In genomic region chr14:55892906-55893305, GRCh38 we compare ENCODE assay signal across 15 cellular contexts.
DNase-seq lines count a peak whose midpoint lies in the region; ATAC-seq, FAIRE-seq and TF ChIP-seq lines count a peak whose summit lies in the region.
"Had no signal": no experiment of that assay in that cellular context is flagged by ENCODE, and none has a peak within 500 bp of the region (broad histone marks: within the 10 kb centered on the region; RNA-seq: fewer than 3 reads in every experiment).

No MANE protein-coding gene starts in this region.

- peaks cover 0 to 4% of the 10 kb centered on the region in 2 experiments; a peak in 1 of 5 replicates for H3K27me3 ChIP-seq in HepG2 (ENCODE audit: control insufficient read depth in 1 of 2, insufficient read depth in 2 of 2, low read length in 2 of 2)
- no peaks in the 10 kb centered on the region for H3K27me3 ChIP-seq in right lobe of liver
- H3K27me3 ChIP-seq in SJCRH30, result no peaks in the 10 kb centered on the region

- no peak overlapping the region for H3K4me2 ChIP-seq in HepG2 (ENCODE audit: low read depth, low read length)

- no peaks in the 10 kb centered on the region for H3K36me3 Mint-ChIP-seq in activated CD4-positive, alpha-beta T cell treated with anti-CD3 and anti-CD28 coated beads for 36 hours (ENCODE audit: low read depth)
- H3K36me3 Mint-ChIP-seq: CD14-positive monocyte; CD8-positive, alpha-beta T cell had no signal

- H3K4me3 Mint-ChIP-seq in activated CD4-positive, alpha-beta T cell treated with anti-CD3 and anti-CD28 coated beads for 36 hours, result no peak overlapping the region
- H3K4me3 Mint-ChIP-seq: CD14-positive monocyte; CD8-positive, alpha-beta T cell had no signal

- in situ Hi-C loops in HepG2 (cut with HindIII; ENCODE audit: extremely low pct_ligation_motif_present, low pct_unique_long_range_greater_than_20kb), result no loop called here

- DNase-seq in HepG2 (ENCODE audit: low spot score), result no peak
- DNase-seq in right lobe of liver, result no peak
- DNase-seq in LHCN-M2 (ENCODE audit: low read depth), result peak; percentile 49
- DNase-seq in SJCRH30, result peak; percentile 31 to 64
- no peak for DNase-seq in SKM-1 treated with dmso at 0.1 percent for 144 hours (lab: John Stamatoyannopoulos, UW; ENCODE audit: unreplicated experiment)
- DNase-seq in activated CD4-positive, alpha-beta T cell treated with anti-CD3 and anti-CD28 coated beads for 36 hours, result no peak
- DNase-seq: CD8-positive, alpha-beta T cell; COR-L47; DMS53; GF-D8 had no signal

- H3K27me3 Mint-ChIP-seq in activated CD4-positive, alpha-beta T cell treated with anti-CD3 and anti-CD28 coated beads for 36 hours, result peaks cover 8% of the 10 kb centered on the region

- H3K27ac ChIP-seq in HepG2 (ENCODE audit: extremely low read length, insufficient read depth, low read length) (no peak overlapping the region), right lobe of liver (no peak overlapping the region), SJCRH30 (peak overlapping the region; percentile 44)

- BruUV-seq in HepG2 (replicated peaks; lab: Mats Ljungman, UMichigan), result no TSS peak

- H3K36me3 ChIP-seq in HepG2 (replicated peaks in 1 of 2; ENCODE audit: control insufficient read depth in 1 of 2, insufficient read depth in 2 of 2, low read length in 2 of 2) (no peaks in the 10 kb centered on the region), right lobe of liver (no peaks in the 10 kb centered on the region), SJCRH30 (no peaks in the 10 kb centered on the region)
- H3K36me3 ChIP-seq: HAP-1 had no signal

- no peaks in the 10 kb centered on the region for H3K79me2 ChIP-seq in HepG2 (ENCODE audit: insufficient read depth, low read length)

- FAIRE-seq in HepG2 (lab: Jason Lieb, UNC), result no peak
- FAIRE-seq: D721Med, H1 had no signal

- no peaks in the 10 kb centered on the region for H3K9me3 Mint-ChIP-seq in activated CD4-positive, alpha-beta T cell treated with anti-CD3 and anti-CD28 coated beads for 36 hours (ENCODE audit: low read depth)
- H3K9me3 Mint-ChIP-seq: CD8-positive, alpha-beta T cell had no signal

- no peak for TF ChIP-seq POLR2A in HepG2 (IDR thresholded peaks at IDR 0.05; ENCODE audit: insufficient read depth in 1 of 2, low read depth in 2 of 2, low read length in 2 of 2)
- TF ChIP-seq POLR2A in right lobe of liver (IDR thresholded peaks at IDR 0.05), result no peak

- intact Hi-C loops in HepG2 (cut with micrococcal nuclease; ENCODE audit: unreplicated experiment) (no loop called here), right lobe of liver (cut with DNase I) (no loop called here)
- intact Hi-C loops in activated CD4-positive, alpha-beta T cell treated with anti-CD3 and anti-CD28 coated beads for 36 hours (cut with DNase I, micrococcal nuclease), result no loop called here

- H3K4me1 ChIP-seq in HepG2 (ENCODE audit: insufficient read depth, low read length), result no peaks in the 10 kb centered on the region
- H3K4me1 ChIP-seq in right lobe of liver, result no peaks in the 10 kb centered on the region
- H3K4me1 ChIP-seq in SJCRH30, result peaks cover 18% of the 10 kb centered on the region
- H3K4me1 ChIP-seq: HAP-1 had no signal

- no peak for TF ChIP-seq RAD21 in HepG2 (CRISPR knock-in tag; IDR thresholded peaks at IDR 0.05)

- H3K4me1 Mint-ChIP-seq in activated CD4-positive, alpha-beta T cell treated with anti-CD3 and anti-CD28 coated beads for 36 hours, result no peaks in the 10 kb centered on the region
- H3K4me1 Mint-ChIP-seq: CD14-positive monocyte had no signal

- no peak overlapping the region for H3K27ac Mint-ChIP-seq in activated CD4-positive, alpha-beta T cell treated with anti-CD3 and anti-CD28 coated beads for 36 hours
- H3K27ac Mint-ChIP-seq: CD14-positive monocyte; CD8-positive, alpha-beta T cell had no signal

- POLR2A ChIA-PET in HepG2 (lab: Yijun Ruan, JAX), result no interaction called here
- POLR2A ChIA-PET in activated CD4-positive, alpha-beta T cell treated with anti-CD3 and anti-CD28 coated beads for 36 hours (lab: Charles Lee), result no interaction called here

- no peak for TF ChIP-seq CTCF in HepG2 (CRISPR knock-in tag; IDR thresholded peaks at IDR 0.05)
- TF ChIP-seq CTCF in right lobe of liver (IDR thresholded peaks at IDR 0.05), result no peak

- H3K9me3 ChIP-seq in HepG2 (ENCODE audit: low read length) (no peaks in the 10 kb centered on the region), right lobe of liver (no peaks in the 10 kb centered on the region), SJCRH30 (replicated peaks) (no peaks in the 10 kb centered on the region)
- H3K9me3 ChIP-seq: HAP-1 had no signal

- CTCF ChIA-PET in HepG2 (lab: Yijun Ruan, JAX; ENCODE audit: low intra/inter-chr PET ratio, low total read pairs), result no interaction called here
- CTCF ChIA-PET in activated CD4-positive, alpha-beta T cell treated with anti-CD3 and anti-CD28 coated beads for 36 hours (lab: Charles Lee), result no interaction called here

- no peaks in the 10 kb centered on the region for H4K20me1 ChIP-seq in HepG2 (ENCODE audit: insufficient read depth, low read length)

- H3K4me3 ChIP-seq in HepG2 (replicated peaks in 1 of 3; ENCODE audit: insufficient read depth in 1 of 3, low read depth in 2 of 3, low read length in 3 of 3) (no peak overlapping the region), right lobe of liver (no peak overlapping the region), SJCRH30 (no peak overlapping the region)
- H3K4me3 ChIP-seq: HAP-1 had no signal

- no peak overlapping the region for H2AFZ ChIP-seq in HepG2 (ENCODE audit: low read length)

- no peak overlapping the region for H3K9ac ChIP-seq in HepG2 (ENCODE audit: insufficient read depth, low read depth, low read length)

- TF ChIP-seq EP300 in HepG2 (IDR thresholded peaks at IDR 0.05; ENCODE audit: low read depth in 2 of 2, low read length in 2 of 2) (no peak), HepG2 (CRISPR knock-in tag; IDR thresholded peaks at IDR 0.05; ENCODE audit: borderline replicate concordance) (no peak)

- WGBS in HepG2 (ENCODE audit: low lambda C conversion rate), result 28% methylated on average over 4 of the region's 4 CpGs
- WGBS in right lobe of liver (ENCODE audit: insufficient coverage, low coverage, low lambda C conversion rate, missing lambda C conversion rate), result 40% methylated on average over 4 of the region's 4 CpGs

- no peak for ATAC-seq in HepG2
- no peak for ATAC-seq in right lobe of liver
- no peak for ATAC-seq in activated CD4-positive, alpha-beta T cell treated with anti-CD3 and anti-CD28 coated beads for 36 hours
- ATAC-seq in GM18861 (IDR thresholded peaks at IDR 0.05; ENCODE audit: unreplicated experiment), result no peak
- ATAC-seq: CD8-positive, alpha-beta T cell had no signal

TF ChIP-seq in HepG2, 621 proteins besides CTCF, POLR2A, EP300 and RAD21:
- TF ChIP-seq ZNF672 (CRISPR knock-in tag; IDR thresholded peaks at IDR 0.05) (no peak), CEBPB (IDR thresholded peaks at IDR 0.05; ENCODE audit: borderline replicate concordance, low read depth, low read length) (0 out of 2 replicates have a peak, but pooled peaks have one; percentile 45)

Comparison
In these comparisons a context has a peak if more than half of its experiments do, and no peak if none do; other contexts are left out.
1. DNase-seq: peak in LHCN-M2 (single experiment) and SJCRH30 (2 of 2); none in HepG2 (single experiment), right lobe of liver (0 of 3), SKM-1 treated with dmso at 0.1 percent for 144 hours (single experiment) and activated CD4-positive, alpha-beta T cell treated with anti-CD3 and anti-CD28 coated beads for 36 hours (single experiment).